Comparison of ENCODE assay signal across 1 cellular context in genomic region chr14:55942826-55943225, GRCh38.
TF ChIP-seq lines count a peak whose summit lies in the region.

No MANE protein-coding gene starts in this region.

TF ChIP-seq in GM23338, 12 proteins besides CTCF, POLR2A, EP300 and RAD21 (continued from another document):
- no peak for TF ChIP-seq ZNF462 (CRISPR knock-in tag; IDR thresholded peaks at IDR 0.05)
